ENCODE assay signal across 13 cellular contexts in the genomic region with DNA sequence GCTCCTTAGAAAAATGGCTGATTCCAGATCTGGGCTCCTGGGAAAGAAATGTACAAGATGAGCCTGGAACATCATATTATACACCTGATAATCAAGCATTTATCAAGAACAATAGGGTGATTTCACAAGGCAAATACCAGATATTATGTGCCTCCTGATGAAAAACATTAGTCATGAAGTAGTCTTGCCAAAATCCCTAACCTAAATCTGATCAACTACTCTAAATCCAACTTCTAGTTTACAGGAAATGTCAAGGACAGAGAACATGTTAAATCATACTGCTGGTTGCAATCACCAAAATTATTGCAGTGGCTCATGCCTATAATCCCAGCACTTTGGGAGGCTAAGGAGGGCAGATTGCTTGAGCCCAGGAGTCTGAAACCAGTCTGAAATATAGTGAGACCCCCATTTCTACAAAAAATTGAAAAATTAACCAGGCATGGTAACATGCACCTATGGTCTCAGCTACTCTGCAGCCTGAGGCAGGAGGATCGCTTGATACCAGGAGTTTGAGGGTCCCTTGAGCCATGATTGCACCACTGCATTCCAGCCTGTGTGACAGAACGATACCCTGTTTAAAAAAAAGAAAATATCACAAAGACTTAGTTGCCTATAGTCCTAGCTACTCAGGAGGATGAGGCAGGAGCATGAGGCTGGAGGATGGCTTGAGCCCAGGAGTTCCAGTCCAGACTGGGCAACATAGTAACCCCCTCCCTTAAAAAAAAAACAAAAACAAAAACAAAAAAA. TPM values are rescaled to one million over a fixed set of nuclear protein-coding genes. Genes with fewer than 3 reads are reported as not detected.
DNase-seq lines count a peak whose midpoint lies in the region; ATAC-seq, FAIRE-seq and TF ChIP-seq lines count a peak whose summit lies in the region.
"Had no signal": no experiment of that assay in that cellular context is flagged by ENCODE, and none has a peak within 500 bp of the region (broad histone marks: within the 10 kb centered on the region; RNA-seq: fewer than 3 reads in every experiment).

No MANE protein-coding gene starts in this region.

- in situ Hi-C loops in GM23248 (cut with MboI): no loop called here

- WGBS in GM23248 (ENCODE audit: low coverage in 1 of 2, low lambda C conversion rate in 2 of 2, missing lambda C conversion rate in 2 of 2), 2 experiments: 80 to 83% methylated on average over 2 of the region's 2 CpGs
- 86 to 89% methylated on average over 2 of the region's 2 CpGs for WGBS in pancreas, 2 donors

- peak; percentile 40 to 67 (median 60) for ATAC-seq in pancreas
- ATAC-seq in HG03460 (IDR thresholded peaks at IDR 0.05; ENCODE audit: unreplicated experiment): no peak
- ATAC-seq in HG02678 (IDR thresholded peaks at IDR 0.05; ENCODE audit: unreplicated experiment): no peak

- no peaks in the 10 kb centered on the region for H3K36me3 ChIP-seq in GM23248 (ENCODE audit: low read depth)
- no peaks in the 10 kb centered on the region for H3K36me3 ChIP-seq in pancreas
- H3K36me3 ChIP-seq: sigmoid colon, suprapubic skin had no signal

- no peaks in the 10 kb centered on the region for H3K79me2 ChIP-seq in GM23248 (ENCODE audit: insufficient read depth)

- H3K4me1 ChIP-seq in GM23248 (ENCODE audit: insufficient read depth): peaks cover 35% of the 10 kb centered on the region
- H3K4me1 ChIP-seq in pancreas: peaks cover 0 to 13% (median 10%) of the 10 kb centered on the region in 3 donors
- H3K4me1 ChIP-seq: sigmoid colon, suprapubic skin had no signal

- TF ChIP-seq CTCF in VCaP (conservative IDR thresholded peaks at IDR 0.05) (no peak), fibroblast of mammary gland (conservative IDR thresholded peaks at IDR 0.05; ENCODE audit: control insufficient read depth, insufficient read depth, low read depth, low read length) (no peak), pancreas (IDR thresholded peaks at IDR 0.05) (no peak)

- H2AFZ ChIP-seq in GM23248: no peak overlapping the region

- H3F3A ChIP-seq in GM23248 (ENCODE audit: insufficient read depth): peaks cover 24% of the 10 kb centered on the region

- H3K27ac ChIP-seq in GM23248: peak overlapping the region; percentile 59
- H3K27ac ChIP-seq in VCaP: peak overlapping the region; percentile 72
- peak overlapping the region in 2 of 4 donors; percentile 37 to 70 for H3K27ac ChIP-seq in pancreas
- H3K27ac ChIP-seq: sigmoid colon, suprapubic skin had no signal

- H3K9ac ChIP-seq in GM23248: no peak overlapping the region

- DNase-seq in GM23248 (peak; percentile 75), fibroblast of mammary gland (ENCODE audit: low read depth) (peak; percentile 96), pancreas (no peak), cerebellum (ENCODE audit: low spot score) (no peak), SIG-M5 treated with dmso at 0.1 percent for 504 hours (lab: John Stamatoyannopoulos, UW; ENCODE audit: unreplicated experiment) (no peak)
- DNase-seq: activated naive CD8-positive, alpha-beta T cell treated with anti-CD3 and anti-CD28 coated beads, Interleukin-2, amount 10 ng/mL, durations not matched to agents 7 days and 5 days; effector CD4-positive, alpha-beta T cell; KG1; sigmoid colon had no signal

- H3K27me3 ChIP-seq in GM23248 (replicated peaks; ENCODE audit: insufficient read depth): no peaks in the 10 kb centered on the region
- H3K27me3 ChIP-seq in pancreas: no peaks in the 10 kb centered on the region
- H3K27me3 ChIP-seq: sigmoid colon, suprapubic skin had no signal

- FAIRE-seq in pancreas (lab: Jason Lieb, UNC): no peak

- no peak overlapping the region for H3K4me3 ChIP-seq in GM23248
- H3K4me3 ChIP-seq in fibroblast of mammary gland (ENCODE audit: control insufficient read depth, low read depth, low read length): no peak overlapping the region
- H3K4me3 ChIP-seq in pancreas: no peak overlapping the region
- H3K4me3 ChIP-seq: sigmoid colon, suprapubic skin had no signal

- H3K4me2 ChIP-seq in GM23248 (ENCODE audit: unreplicated experiment): peak overlapping the region; percentile 37

- H3K9me2 ChIP-seq in GM23248 (ENCODE audit: insufficient read depth): no peaks in the 10 kb centered on the region

- H4K20me1 ChIP-seq in GM23248 (ENCODE audit: insufficient read depth): no peaks in the 10 kb centered on the region

- intact Hi-C loops in pancreas (cut with DNase I): no loop called here

- H3K9me3 ChIP-seq in GM23248 (ENCODE audit: low read depth) (no peaks in the 10 kb centered on the region), pancreas (no peaks in the 10 kb centered on the region)
- H3K9me3 ChIP-seq: sigmoid colon, suprapubic skin had no signal

RNA-seq across cellular contexts. Expression of gene ATP13A3, which starts 34.9 kb away (rescaled TPM):
- total RNA-seq in GM23248 (2014; rRNA removed; shearing (Covaris generic)): 232 and 241 TPM in 2 replicates
- 22.3 and 23.7 TPM in 2 replicates for polyA plus RNA-seq in GM23248 (2016; fragmentation: Nextera tagmentation; extraction: Ambion mirVana)
- 10 to 100 TPM; 17.9 to 66.6 (median 28.9) TPM for total RNA-seq in pancreas
- polyA plus RNA-seq in pancreas: 10 to 100 TPM in 1 of 2 donors, 1 to 10 TPM in 1; 9.3 to 17.6 TPM
- total RNA-seq in cerebellum: 143 TPM

Comparison
In these comparisons a context has a peak if more than half of its experiments do, and no peak if none do; other contexts are left out.
1. DNase-seq: peak in GM23248 (single experiment) and fibroblast of mammary gland (single experiment); none in pancreas (0 of 6), cerebellum (single experiment) and SIG-M5 treated with dmso at 0.1 percent for 504 hours (single experiment).
2. ATAC-seq: peak in pancreas (4 of 4); none in HG03460 (single experiment) and HG02678 (single experiment).